ENCODE assay signal across 18 cellular contexts in the genomic region with DNA sequence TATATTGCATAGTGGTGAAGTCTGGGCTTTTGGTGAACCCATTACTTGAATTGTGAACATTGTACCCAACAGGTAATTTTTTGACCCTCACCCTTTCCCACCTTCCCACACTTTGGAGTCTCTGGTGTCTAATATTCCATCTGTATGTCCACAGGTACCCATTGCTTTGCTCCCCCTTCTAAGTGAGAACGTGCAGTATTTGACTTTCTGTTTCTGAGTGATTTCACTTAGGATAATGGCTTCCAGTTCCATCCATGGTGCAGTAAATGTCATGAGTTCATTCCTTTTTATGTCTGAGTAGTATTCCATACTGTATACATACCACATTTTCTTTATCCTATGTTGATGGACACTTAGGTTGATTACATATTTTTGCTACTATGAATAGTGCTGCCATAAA.
"Had no signal": no experiment of that assay in that cellular context is flagged by ENCODE, and none has a peak within 500 bp of the region (broad histone marks: within the 10 kb centered on the region; RNA-seq: fewer than 3 reads in every experiment).

No MANE protein-coding gene starts in this region.

- H3K27ac Mint-ChIP-seq: IgD-negative memory B cell had no signal

- DNase-seq: Kasumi-1, MM.1S, NCI-H1092 treated with DMSO at 0.1 percent for 48 hours, NCI-H1436, NCI-H187 treated with DMSO at 0.1 percent for 48 hours, NCI-H2029 treated with DMSO at 0.1 percent for 48 hours, NCI-H2227 treated with DMSO at 0.1 percent for 48 hours, NCI-H446, NCI-H510A, NCI-H524 treated with DMSO at 0.1 percent for 48 hours, NCI-H69, NCI-H774, RPMI8226, SHP77, SK-N-SH, SW 1271 had no signal

- ATAC-seq: K562 had no signal

- H3K9me3 Mint-ChIP-seq: IgD-negative memory B cell had no signal

- H3K27me3 Mint-ChIP-seq: IgD-negative memory B cell had no signal
